9 cellular contexts compared by ENCODE assay signal in genomic region chr2:174985624-174986023, GRCh38. TPM values are rescaled to one million over a fixed set of nuclear protein-coding genes. Genes with fewer than 3 reads are reported as not detected.
DNase-seq lines count a peak whose midpoint lies in the region; ATAC-seq and TF ChIP-seq lines count a peak whose summit lies in the region.
"Had no signal": no experiment of that assay in that cellular context is flagged by ENCODE, and none has a peak within 500 bp of the region (broad histone marks: within the 10 kb centered on the region; RNA-seq: fewer than 3 reads in every experiment).

No MANE protein-coding gene starts in this region.

- no peaks in the 10 kb centered on the region for H3K9me1 ChIP-seq in IMR-90 (ENCODE audit: insufficient read depth, low read length)

- no peak overlapping the region for H2AFZ ChIP-seq in IMR-90 (replicated peaks; ENCODE audit: low read length, poor library complexity)

- TF ChIP-seq RAD21 in IMR-90 (IDR thresholded peaks at IDR 0.05; ENCODE audit: low read length), result peak; percentile 84

- H3K4me1 ChIP-seq in IMR-90 (ENCODE audit: control insufficient read depth, insufficient read depth, low read length) (peaks cover 3% of the 10 kb centered on the region; the same call in 1 of the 2 replicates), breast epithelium (no peaks in the 10 kb centered on the region), lower lobe of right lung (peaks cover 4% of the 10 kb centered on the region)

- peak overlapping the region; percentile 58; the same call in 1 of the 2 replicates for H3K9ac ChIP-seq in IMR-90 (ENCODE audit: low read depth, low read length)

- dilution Hi-C loops in IMR-90 (cut with HindIII; ENCODE audit: low sequenced_read_pairs, unreplicated experiment), result loop anchor here (25.0 kb wide), 1 partner anchor 223 kb away; the partner anchor contains the start of gene CHRNA1

- H3K9me3 ChIP-seq in IMR-90 (ENCODE audit: control insufficient read depth, insufficient read depth, low read length), result no peaks in the 10 kb centered on the region
- H3K9me3 ChIP-seq in breast epithelium, result no peaks in the 10 kb centered on the region
- no peaks in the 10 kb centered on the region for H3K9me3 ChIP-seq in lower lobe of right lung

- no peaks in the 10 kb centered on the region for H3K9me3 Mint-ChIP-seq in activated CD4-positive, alpha-beta T cell treated with anti-CD3 and anti-CD28 coated beads, Interleukin-2, amount 10 ng/mL, durations not matched to agents 24 days and 14 days
- H3K9me3 Mint-ChIP-seq: activated CD4-positive, alpha-beta T cell treated with anti-CD3 and anti-CD28 coated beads, Interleukin-2, amount 10 ng/mL, durations not matched to agents 7 days and 5 days had no signal

- no peaks in the 10 kb centered on the region for H4K20me1 ChIP-seq in IMR-90 (ENCODE audit: insufficient read depth, low read length)

- H3K23ac ChIP-seq in IMR-90 (ENCODE audit: low read depth, low read length), result no peak overlapping the region; the same call in 1 of the 2 replicates

- no peaks in the 10 kb centered on the region for H3K36me3 Mint-ChIP-seq in activated CD4-positive, alpha-beta T cell treated with anti-CD3 and anti-CD28 coated beads, Interleukin-2, amount 10 ng/mL, durations not matched to agents 24 days and 14 days (ENCODE audit: low read depth)

- H3K27ac ChIP-seq in IMR-90 (ENCODE audit: insufficient read depth, low read length), result peak overlapping the region; percentile 49; the same call in 1 of the 2 replicates
- H3K27ac ChIP-seq in breast epithelium, result no peak overlapping the region
- H3K27ac ChIP-seq in lower lobe of right lung, result no peak overlapping the region

- H3K4ac ChIP-seq in IMR-90 (ENCODE audit: low read depth, low read length), result peak overlapping the region; percentile 79; the same call in 1 of the 2 replicates

- H3K27me3 ChIP-seq in IMR-90 (ENCODE audit: control insufficient read depth, insufficient read depth, low read length) (no peaks in the 10 kb centered on the region), breast epithelium (no peaks in the 10 kb centered on the region), lower lobe of right lung (ENCODE audit: low read depth) (no peaks in the 10 kb centered on the region)

- CTCF ChIA-PET in IMR-90 (lab: Yijun Ruan, JAX), result interaction anchor here (0.5 to 5.1 kb wide), 13 partner anchors 14 to 287 kb away, joined by 3 to 53 read pairs (median 4); no protein-coding TSS in a partner anchor

- WGBS in IMR-90 (ENCODE audit: extremely low coverage in 2 of 2, insufficient read length in 1 of 2), 2 experiments, result no CpG with 5 or more reads among the region's 2 CpGs

- H3K4me1 Mint-ChIP-seq in activated CD4-positive, alpha-beta T cell treated with anti-CD3 and anti-CD28 coated beads, Interleukin-2, amount 10 ng/mL, durations not matched to agents 24 days and 14 days, result peaks cover 2% of the 10 kb centered on the region

- no peak for TF ChIP-seq POLR2A in IMR-90 (IDR thresholded peaks at IDR 0.05; ENCODE audit: low read depth, low read length)
- TF ChIP-seq POLR2A in breast epithelium (IDR thresholded peaks at IDR 0.05), result no peak

- no peaks in the 10 kb centered on the region; a peak in 1 of 4 replicates for H3K79me1 ChIP-seq in IMR-90 (ENCODE audit: low read depth in 1 of 2, low read length in 2 of 2)

- H3K27ac Mint-ChIP-seq in activated CD4-positive, alpha-beta T cell treated with anti-CD3 and anti-CD28 coated beads, Interleukin-2, amount 10 ng/mL, durations not matched to agents 24 days and 14 days, result no peak overlapping the region
- H3K27ac Mint-ChIP-seq: activated CD4-positive, alpha-beta T cell treated with anti-CD3 and anti-CD28 coated beads, Interleukin-2, amount 10 ng/mL, durations not matched to agents 7 days and 5 days had no signal

- H3K14ac ChIP-seq in IMR-90 (replicated peaks; ENCODE audit: low read depth, low read length), result 0 out of 2 replicates have a peak overlapping the region, but pooled peaks have one; percentile 65

- ATAC-seq in IMR-90 (ENCODE audit: low read depth) (peak; percentile 40; the same call in 1 of the 2 replicates), lower lobe of right lung (no peak), GM21576 (IDR thresholded peaks at IDR 0.05; ENCODE audit: unreplicated experiment) (no peak), GM19035 (IDR thresholded peaks at IDR 0.05; ENCODE audit: unreplicated experiment) (no peak)

- BruUV-seq in IMR-90 (replicated peaks; lab: Mats Ljungman, UMichigan), result no TSS peak

- H2AK9ac ChIP-seq in IMR-90 (replicated peaks; ENCODE audit: low read depth, low read length, poor library complexity), result no peak overlapping the region

- in situ Hi-C loops in IMR-90 (cut with MboI; ENCODE audit: low sequenced_read_pairs), result loop anchor here (5.0 to 25.0 kb wide), 2 partner anchors 213 to 523 kb away; no protein-coding TSS in a partner anchor

- H4K8ac ChIP-seq in IMR-90 (ENCODE audit: low read depth in 2 of 2, low read length in 2 of 2), result peak overlapping the region in 1 of 2 experiments; percentile 82; a peak in 3 of 4 replicates

- peak overlapping the region; percentile 93 for H2BK120ac ChIP-seq in IMR-90 (ENCODE audit: low read depth, low read length)

- peak; percentile 73 for TF ChIP-seq CTCF in AG10803 (conservative IDR thresholded peaks at IDR 0.05; ENCODE audit: low read length)
- TF ChIP-seq CTCF in IMR-90 (conservative IDR thresholded peaks at IDR 0.05; ENCODE audit: low read depth, low read length), result peak; percentile 84
- TF ChIP-seq CTCF in breast epithelium (IDR thresholded peaks at IDR 0.05), result peak in 2 of 3 donors; percentile 35 to 39
- peak; percentile 39 for TF ChIP-seq CTCF in lower lobe of right lung (IDR thresholded peaks at IDR 0.05)

- H4K91ac ChIP-seq in IMR-90 (ENCODE audit: insufficient read depth, low read depth, low read length), result no peak overlapping the region

- H2BK15ac ChIP-seq in IMR-90 (ENCODE audit: low read depth, low read length), result peak overlapping the region; percentile 74; the same call in 1 of the 3 replicates

- peak overlapping the region; percentile 68; the same call in 1 of the 2 replicates for H4K5ac ChIP-seq in IMR-90 (ENCODE audit: low read depth, low read length)

- peak overlapping the region; percentile 88 for H3K56ac ChIP-seq in IMR-90 (ENCODE audit: extremely low read depth, insufficient read depth, low read length)

- H2BK5ac ChIP-seq in IMR-90 (ENCODE audit: low read depth, low read length, poor library complexity, severe bottlenecking), result peak overlapping the region; percentile 85

- H3K4me3 ChIP-seq in AG10803 (ENCODE audit: low read length), result no peak overlapping the region
- no peak overlapping the region for H3K4me3 ChIP-seq in IMR-90 (ENCODE audit: insufficient read depth, low read depth, low read length)
- H3K4me3 ChIP-seq in breast epithelium, result no peak overlapping the region
- H3K4me3 ChIP-seq in lower lobe of right lung, result no peak overlapping the region

- peak overlapping the region; percentile 96; the same call in 1 of the 2 replicates for H3K18ac ChIP-seq in IMR-90 (ENCODE audit: low read depth, low read length)

- peak overlapping the region; percentile 89 for H3K4me2 ChIP-seq in IMR-90 (ENCODE audit: low read depth, low read length)

- H3K27me3 Mint-ChIP-seq in activated CD4-positive, alpha-beta T cell treated with anti-CD3 and anti-CD28 coated beads, Interleukin-2, amount 10 ng/mL, durations not matched to agents 24 days and 14 days, result peaks cover 19% of the 10 kb centered on the region

- POLR2A ChIA-PET in IMR-90 (lab: Charles Lee; ENCODE audit: unreplicated experiment), result interaction anchor here (0.5 kb wide), 1 partner anchor 197 kb away, joined by 5 read pairs; no protein-coding TSS in a partner anchor

- peak overlapping the region; percentile 89; the same call in 1 of the 2 replicates for H2BK20ac ChIP-seq in IMR-90 (ENCODE audit: low read depth, low read length)

- H2AK5ac ChIP-seq in IMR-90 (ENCODE audit: low read depth, low read length), result no peak overlapping the region

- intact Hi-C loops in IMR-90 (cut with micrococcal nuclease), result loop anchor here (1.0 to 5.0 kb wide), 5 partner anchors 83 to 285 kb away; no protein-coding TSS in a partner anchor
- intact Hi-C loops in breast epithelium (cut with DNase I; ENCODE audit: low total_unique reads), result loop anchor here (10.0 kb wide), 1 partner anchor 221 kb away; the partner anchor contains the start of gene CHRNA1
- intact Hi-C loops in lower lobe of right lung (cut with DNase I), result loop anchor here (10.0 kb wide), 1 partner anchor 231 kb away; no protein-coding TSS in a partner anchor
- intact Hi-C loops in activated CD4-positive, alpha-beta T cell treated with anti-CD3 and anti-CD28 coated beads, Interleukin-2, amount 10 ng/mL, durations not matched to agents 24 days and 14 days (cut with micrococcal nuclease), result no loop called here

- DNase-seq in AG10803 (ENCODE audit: low read depth), result peak; percentile 60
- DNase-seq in IMR-90, result peak; percentile 65
- DNase-seq in breast epithelium (ENCODE audit: low spot score in 2 of 2), result no peak
- DNase-seq in lower lobe of right lung, result no peak
- no peak for DNase-seq in activated CD4-positive, alpha-beta T cell treated with anti-CD3 and anti-CD28 coated beads, Interleukin-2, amount 10 ng/mL, durations not matched to agents 24 days and 14 days
- DNase-seq in HPDE6-E6E7 (ENCODE audit: extremely low spot score), result no peak
- DNase-seq: activated CD4-positive, alpha-beta T cell treated with anti-CD3 and anti-CD28 coated beads, Interleukin-2, amount 10 ng/mL, durations not matched to agents 7 days and 5 days had no signal

- no peak overlapping the region for H3K4me3 Mint-ChIP-seq in activated CD4-positive, alpha-beta T cell treated with anti-CD3 and anti-CD28 coated beads, Interleukin-2, amount 10 ng/mL, durations not matched to agents 24 days and 14 days
- H3K4me3 Mint-ChIP-seq: activated CD4-positive, alpha-beta T cell treated with anti-CD3 and anti-CD28 coated beads, Interleukin-2, amount 10 ng/mL, durations not matched to agents 7 days and 5 days had no signal

- no peaks in the 10 kb centered on the region for H3K36me3 ChIP-seq in IMR-90 (ENCODE audit: control insufficient read depth, insufficient read depth, low read length)
- no peaks in the 10 kb centered on the region for H3K36me3 ChIP-seq in breast epithelium
- no peaks in the 10 kb centered on the region for H3K36me3 ChIP-seq in lower lobe of right lung

TF ChIP-seq in IMR-90, 13 proteins besides CTCF, POLR2A, EP300 and RAD21:
- TF ChIP-seq SMC3 (IDR thresholded peaks at IDR 0.05; ENCODE audit: low read depth, low read length) (peak; percentile 96), MXI1 (IDR thresholded peaks at IDR 0.05; ENCODE audit: borderline replicate concordance, low read depth, low read length) (no peak)

RNA-seq across cellular contexts. Expression of gene CHN1, which starts 19.6 kb away (rescaled TPM):
- total RNA-seq in IMR-90 (2012; rRNA removed) (54.4 and 58.4 TPM in 2 replicates), breast epithelium (10 to 100 TPM in 2 of 3 donors, 1 to 10 TPM in 1; 9.8 to 14.7 (median 13.4) TPM), lower lobe of right lung (16.8 TPM)
- 65.3 and 66.9 TPM in 2 replicates for polyA plus RNA-seq in IMR-90 (2012; rRNA removed)
- polyA plus RNA-seq in IMR-90 (2012; cell fraction: cytosol; rRNA removed), result 19.4 and 37.8 TPM in 2 replicates
- polyA plus RNA-seq in IMR-90 (2012; cell fraction: nucleus; rRNA removed; ENCODE audit: low replicate concordance), result 4.6 and 47.5 TPM in 2 replicates
- 3.1 and 5.1 TPM in 2 replicates for total RNA-seq in activated CD4-positive, alpha-beta T cell treated with anti-CD3 and anti-CD28 coated beads, Interleukin-2, amount 10 ng/mL, durations not matched to agents 24 days and 14 days

Comparison
In these comparisons a context has a peak if more than half of its experiments do, and no peak if none do; other contexts are left out.
1. DNase-seq: peak in AG10803 (single experiment) and IMR-90 (single experiment); none in breast epithelium (0 of 2), lower lobe of right lung (single experiment), activated CD4-positive, alpha-beta T cell treated with anti-CD3 and anti-CD28 coated beads, Interleukin-2, amount 10 ng/mL, durations not matched to agents 24 days and 14 days (single experiment) and HPDE6-E6E7 (single experiment).
2. Peak in every context shown above with its lines, with median percentiles within 50 percentile points of each other: CTCF ChIP-seq.